In the genomic region with DNA sequence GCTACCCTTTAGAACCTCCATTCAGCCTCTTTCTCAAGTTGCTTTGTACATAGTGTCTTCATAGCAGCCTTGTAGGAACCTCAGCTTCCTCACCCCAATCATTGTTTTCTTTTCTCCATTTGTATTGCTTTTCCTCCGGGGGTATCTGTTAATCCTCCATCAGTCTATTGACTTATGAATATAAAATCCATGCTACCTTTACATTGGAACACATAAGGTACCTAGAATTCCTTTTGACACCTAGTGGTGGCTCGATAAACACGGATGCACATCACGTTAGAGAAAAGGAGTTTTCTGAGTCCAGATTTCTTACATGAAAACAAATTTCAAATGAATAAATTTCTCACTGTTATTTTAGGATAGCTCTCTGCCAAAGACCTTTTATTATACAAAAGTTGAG, we compare ENCODE assay signal across 29 cellular contexts. TPM values are rescaled to one million over a fixed set of nuclear protein-coding genes. Genes with fewer than 3 reads are reported as not detected.
"Had no signal": no experiment of that assay in that cellular context is flagged by ENCODE, and none has a peak within 500 bp of the region (broad histone marks: within the 10 kb centered on the region; RNA-seq: fewer than 3 reads in every experiment).

No MANE protein-coding gene starts in this region.

- H3K36me3 ChIP-seq: adrenal gland, ascending aorta, brain microvascular endothelial cell, gastrocnemius medialis, left lung, lower lobe of right lung, neutrophil, right lobe of liver, tibial nerve, WERI-Rb-1 had no signal

- H3K4me1 ChIP-seq: gastrocnemius medialis had no signal

- H3K27ac ChIP-seq: adrenal gland, brain microvascular endothelial cell, epithelial cell of prostate, gastrocnemius medialis, left lung, lower lobe of right lung, neutrophil, right lobe of liver, tibial nerve, WERI-Rb-1 had no signal

- DNase-seq: activated CD4-positive, alpha-beta T cell treated with anti-CD3 and anti-CD28 coated beads for 48 hours; activated CD4-positive, alpha-beta T cell treated with anti-CD3 and anti-CD28 coated beads, Interleukin-2, amount 50 U/mL, for 48 hours; activated CD8-positive, alpha-beta memory T cell treated with anti-CD3 and anti-CD28 coated beads for 24 hours; activated CD8-positive, alpha-beta memory T cell treated with anti-CD3 and anti-CD28 coated beads, Interleukin-2, amount 50 U/mL, for 4 hours; activated effector memory CD4-positive, alpha-beta T cell treated with anti-CD3 and anti-CD28 coated beads, Interleukin-2, amount 50 U/mL, for 16 hours; activated naive CD4-positive, alpha-beta T cell treated with anti-CD3 and anti-CD28 coated beads for 36 hours; activated naive CD8-positive, alpha-beta T cell treated with anti-CD3 and anti-CD28 coated beads for 36 hours; activated T-cell treated with anti-CD3 and anti-CD28 coated beads, Interleukin-2, amount 50 U/mL, for 1 hour; adrenal gland; brain microvascular endothelial cell; gastrocnemius medialis; glutamatergic neuron; left lung; lower lobe of right lung; mesendoderm; mucosa of descending colon; right lobe of liver; stimulated activated CD4-positive, alpha-beta T cell treated with anti-CD3 and anti-CD28 coated beads, Interleukin-2, amount 100 ng/mL, for 48 hours; stimulated activated naive CD4-positive, alpha-beta T cell treated with Interleukin-2 at 50 U/mL for 16 hours; T1000; WERI-Rb-1 had no signal

- H3K36me3 Mint-ChIP-seq: activated naive CD8-positive, alpha-beta T cell treated with anti-CD3 and anti-CD28 coated beads for 36 hours; natural killer cell treated with Interleukin-12 subunit alpha and Interleukin-12 subunit beta and Interleukin-15 and Interleukin-18, amount 100 ng/mL, for 72 hours had no signal

- FAIRE-seq: islet of Langerhans had no signal

- H3K27ac Mint-ChIP-seq: activated naive CD4-positive, alpha-beta T cell treated with anti-CD3 and anti-CD28 coated beads for 36 hours; activated naive CD8-positive, alpha-beta T cell treated with anti-CD3 and anti-CD28 coated beads for 36 hours; activated T-helper 1 cell treated with anti-CD3 and anti-CD28 coated beads, Interleukin-12 subunit alpha, Interleukin-12 subunit beta, Interleukin-2, Interleukin-4 antibody, amounts not matched to agents 30 ng/mL and 10 ng/mL and 1 ng/mL, durations not matched to agents 14 hours and 24 hours and 36 hours; natural killer cell treated with Interleukin-12 subunit alpha and Interleukin-12 subunit beta and Interleukin-15 and Interleukin-18, amount 100 ng/mL, for 72 hours had no signal

- H3K9me3 ChIP-seq: adrenal gland, ascending aorta, gastrocnemius medialis, left lung, lower lobe of right lung, mucosa of descending colon, neutrophil, right lobe of liver, tibial nerve had no signal

- H3K27me3 ChIP-seq: adrenal gland, ascending aorta, brain microvascular endothelial cell, gastrocnemius medialis, left lung, neutrophil, right lobe of liver, tibial nerve had no signal

- H3K4me3 ChIP-seq: adrenal gland, ascending aorta, gastrocnemius medialis, left lung, lower lobe of right lung, mucosa of descending colon, right lobe of liver, tibial nerve had no signal

- ATAC-seq: activated CD4-positive, CD25-positive, alpha-beta regulatory T cell treated with anti-CD3 and anti-CD28 coated beads, Interleukin-2, amount 50 U/mL, for 24 hours; gastrocnemius medialis; left lung; lower lobe of right lung; mucosa of descending colon; natural killer cell treated with Interleukin-12 subunit alpha and Interleukin-12 subunit beta and Interleukin-15 and Interleukin-18, amount 100 ng/mL, for 72 hours; right lobe of liver had no signal

- H3K4me3 Mint-ChIP-seq: activated naive CD4-positive, alpha-beta T cell treated with anti-CD3 and anti-CD28 coated beads for 36 hours; activated naive CD8-positive, alpha-beta T cell treated with anti-CD3 and anti-CD28 coated beads for 36 hours; activated T-helper 1 cell treated with anti-CD3 and anti-CD28 coated beads, Interleukin-12 subunit alpha, Interleukin-12 subunit beta, Interleukin-2, Interleukin-4 antibody, amounts not matched to agents 30 ng/mL and 10 ng/mL and 1 ng/mL, durations not matched to agents 14 hours and 24 hours and 36 hours; natural killer cell treated with Interleukin-12 subunit alpha and Interleukin-12 subunit beta and Interleukin-15 and Interleukin-18, amount 100 ng/mL, for 72 hours had no signal

- H3K9me3 Mint-ChIP-seq: activated naive CD4-positive, alpha-beta T cell treated with anti-CD3 and anti-CD28 coated beads for 36 hours; activated naive CD8-positive, alpha-beta T cell treated with anti-CD3 and anti-CD28 coated beads for 36 hours; activated T-helper 1 cell treated with anti-CD3 and anti-CD28 coated beads, Interleukin-12 subunit alpha, Interleukin-12 subunit beta, Interleukin-2, Interleukin-4 antibody, amounts not matched to agents 30 ng/mL and 10 ng/mL and 1 ng/mL, durations not matched to agents 14 hours and 24 hours and 36 hours; natural killer cell treated with Interleukin-12 subunit alpha and Interleukin-12 subunit beta and Interleukin-15 and Interleukin-18, amount 100 ng/mL, for 72 hours had no signal

RNA-seq across cellular contexts. Expression of a gene that starts 6.3 kb away (rescaled TPM):
- total RNA-seq: activated naive CD8-positive, alpha-beta T cell treated with anti-CD3 and anti-CD28 coated beads for 36 hours had no signal
